ENCODE assay signal across 28 cellular contexts in genomic region chr12:42730286-42730685, GRCh38.
DNase-seq lines count a peak whose midpoint lies in the region; ATAC-seq and TF ChIP-seq lines count a peak whose summit lies in the region.
"Had no signal": no experiment of that assay in that cellular context is flagged by ENCODE, and none has a peak within 500 bp of the region (broad histone marks: within the 10 kb centered on the region; RNA-seq: fewer than 3 reads in every experiment).

No MANE protein-coding gene starts in this region.

- 64 to 76% (median 67%) methylated on average over 4 of the region's 4 CpGs for WGBS in spleen, 5 donors

- peak; percentile 15 for ATAC-seq in left ventricle myocardium superior
- no peak for ATAC-seq in Right ventricle myocardium inferior
- no peak for ATAC-seq in HG03439 (IDR thresholded peaks at IDR 0.05; ENCODE audit: unreplicated experiment)
- ATAC-seq: activated naive CD8-positive, alpha-beta T cell treated with anti-CD3 and anti-CD28 coated beads, Interleukin-2, amount 50 U/mL, for 24 hours; CD8-positive, alpha-beta T cell; left colon had no signal

- H3K27ac ChIP-seq in spleen, result no peak overlapping the region
- H3K27ac ChIP-seq: colonic mucosa, prostate gland, testis, WERI-Rb-1 had no signal

- intact Hi-C loops in left ventricle myocardium superior (cut with micrococcal nuclease), result no loop called here
- intact Hi-C loops in Right ventricle myocardium inferior (cut with DNase I), result no loop called here
- intact Hi-C loops in spleen (cut with DNase I; ENCODE audit: low total_unique reads), result no loop called here

- H3K4me1 ChIP-seq in spleen, result no peaks in the 10 kb centered on the region
- H3K4me1 ChIP-seq: colonic mucosa, prostate gland, testis had no signal

- H3K4me3 ChIP-seq in spleen, result no peak overlapping the region
- H3K4me3 ChIP-seq: colonic mucosa, MG63, prostate gland, sigmoid colon, testis had no signal

- TF ChIP-seq CTCF in spleen (IDR thresholded peaks at IDR 0.05 in 8 of 11, conservative IDR thresholded peaks at IDR 0.05 in 3 of 11), result no peak

- no peaks in the 10 kb centered on the region for H3K36me3 ChIP-seq in spleen
- H3K36me3 ChIP-seq: colonic mucosa, MG63, prostate gland, sigmoid colon, WERI-Rb-1 had no signal

- no peak for DNase-seq in left ventricle myocardium superior
- no peak for DNase-seq in Right ventricle myocardium inferior (ENCODE audit: missing footprints)
- peak; percentile 67 for DNase-seq in amniotic epithelial cell (ENCODE audit: low read depth)
- DNase-seq in iris pigment epithelial cell (ENCODE audit: low read depth), result peak; percentile 53
- no peak for DNase-seq in spleen
- no peak for DNase-seq in OCI-M1 (lab: John Stamatoyannopoulos, UW)
- DNase-seq in RPMI8226, result no peak
- DNase-seq: activated CD4-positive, alpha-beta T cell treated with anti-CD3 and anti-CD28 coated beads, Interleukin-2, amount 10 ng/mL, durations not matched to agents 24 days and 14 days; activated naive CD8-positive, alpha-beta T cell treated with anti-CD3 and anti-CD28 coated beads, Interleukin-2, amount 50 U/mL, for 24 hours; activated T-cell treated with anti-CD3 and anti-CD28 coated beads, Interleukin-2, amount 50 U/mL, for 48 hours; CD8-positive, alpha-beta T cell; colonic mucosa; effector memory CD4-positive, alpha-beta T cell; H7; left colon; mesendoderm; MG63; NCI-H2029 treated with DMSO at 0.1 percent for 48 hours; NCI-H2227 treated with DMSO at 0.1 percent for 48 hours; NCI-H748 treated with DMSO at 0.1 percent for 48 hours; sigmoid colon; stimulated activated naive CD4-positive, alpha-beta T cell treated with Interleukin-2 at 50 U/mL for 16 hours; SW 1271; T-helper 9 cell; testis; WERI-Rb-1 had no signal

- peaks cover 0 to 21% (median 9%) of the 10 kb centered on the region in 8 donors for H3K9me3 ChIP-seq in spleen
- H3K9me3 ChIP-seq: colonic mucosa, prostate gland, testis had no signal

- no peak for TF ChIP-seq POLR2A in spleen (IDR thresholded peaks at IDR 0.05)

- no peaks in the 10 kb centered on the region for H3K27me3 ChIP-seq in spleen (replicated peaks in 1 of 7)
- H3K27me3 ChIP-seq: colonic mucosa, MG63, sigmoid colon, testis had no signal

Comparison
In these comparisons a context has a peak if more than half of its experiments do, and no peak if none do; other contexts are left out.
1. DNase-seq: peak in amniotic epithelial cell (single experiment) and iris pigment epithelial cell (single experiment); none in left ventricle myocardium superior (single experiment), Right ventricle myocardium inferior (single experiment), spleen (single experiment), OCI-M1 (single experiment) and RPMI8226 (single experiment).